In genomic region chr4:65538571-65538970, GRCh38 we compare ENCODE assay signal across 1 cellular context.
TF ChIP-seq lines count a peak whose summit lies in the region.

No MANE protein-coding gene starts in this region.

TF ChIP-seq in SK-N-SH, 30 proteins besides CTCF, POLR2A, EP300 and RAD21 (continued from another document):
- TF ChIP-seq REST (IDR thresholded peaks at IDR 0.05; ENCODE audit: low read depth, low read length), result no peak
